1 cellular context compared by ENCODE assay signal in the genomic region with DNA sequence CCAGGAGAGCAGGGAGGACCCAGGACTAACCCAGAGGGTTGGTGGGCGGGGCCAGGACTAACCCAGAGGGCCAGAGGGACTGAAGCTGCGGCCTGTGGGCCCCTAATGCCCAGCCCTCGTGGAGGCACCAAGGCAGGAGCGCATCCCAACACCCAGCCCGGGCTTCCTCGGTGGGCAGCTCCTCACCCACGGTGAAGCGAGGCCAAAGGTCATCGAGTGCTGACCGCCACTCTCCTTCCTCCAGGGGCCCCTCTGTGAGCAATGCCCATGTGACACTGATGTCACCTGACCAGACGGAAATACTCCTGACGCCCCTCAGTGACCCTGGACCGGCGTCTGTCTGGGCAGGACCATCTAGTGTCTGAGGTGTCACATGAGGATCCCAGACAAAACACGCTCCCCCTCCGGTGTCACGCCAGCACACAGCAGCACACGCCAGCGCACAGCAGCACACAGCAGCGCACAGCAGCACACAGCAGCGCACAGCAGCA.
TF ChIP-seq lines count a peak whose summit lies in the region.

No MANE protein-coding gene starts in this region.

TF ChIP-seq in HepG2, 621 proteins besides CTCF, POLR2A, EP300 and RAD21 (continued from another document and continues in another):
- TF ChIP-seq, protein P1, sequence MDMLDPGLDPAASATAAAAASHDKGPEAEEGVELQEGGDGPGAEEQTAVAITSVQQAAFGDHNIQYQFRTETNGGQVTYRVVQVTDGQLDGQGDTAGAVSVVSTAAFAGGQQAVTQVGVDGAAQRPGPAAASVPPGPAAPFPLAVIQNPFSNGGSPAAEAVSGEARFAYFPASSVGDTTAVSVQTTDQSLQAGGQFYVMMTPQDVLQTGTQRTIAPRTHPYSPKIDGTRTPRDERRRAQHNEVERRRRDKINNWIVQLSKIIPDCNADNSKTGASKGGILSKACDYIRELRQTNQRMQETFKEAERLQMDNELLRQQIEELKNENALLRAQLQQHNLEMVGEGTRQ (IDR thresholded peaks at IDR 0.05; ENCODE audit: low read depth, low read length): peak; percentile 92
- TF ChIP-seq, protein P1 (CRISPR knock-in tag; IDR thresholded peaks at IDR 0.05; ENCODE audit: borderline replicate concordance): peak; percentile 92; the same call in 1 of the 2 replicates
- TF ChIP-seq, protein P2, sequence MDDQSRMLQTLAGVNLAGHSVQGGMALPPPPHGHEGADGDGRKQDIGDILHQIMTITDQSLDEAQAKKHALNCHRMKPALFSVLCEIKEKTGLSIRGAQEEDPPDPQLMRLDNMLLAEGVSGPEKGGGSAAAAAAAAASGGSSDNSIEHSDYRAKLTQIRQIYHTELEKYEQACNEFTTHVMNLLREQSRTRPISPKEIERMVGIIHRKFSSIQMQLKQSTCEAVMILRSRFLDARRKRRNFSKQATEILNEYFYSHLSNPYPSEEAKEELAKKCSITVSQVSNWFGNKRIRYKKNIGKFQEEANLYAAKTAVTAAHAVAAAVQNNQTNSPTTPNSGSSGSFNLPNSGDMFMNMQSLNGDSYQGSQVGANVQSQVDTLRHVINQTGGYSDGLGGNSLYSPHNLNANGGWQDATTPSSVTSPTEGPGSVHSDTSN (CRISPR knock-in tag; IDR thresholded peaks at IDR 0.05; ENCODE audit: borderline replicate concordance): no peak
- TF ChIP-seq CBX2 (IDR thresholded peaks at IDR 0.05; ENCODE audit: low read depth, low read length) (no peak), CBX2 (CRISPR knock-in tag; IDR thresholded peaks at IDR 0.05; ENCODE audit: low read depth) (no peak), HNRNPUL1 (IDR thresholded peaks at IDR 0.05; ENCODE audit: low read depth, low read length) (no peak), SOX6 (IDR thresholded peaks at IDR 0.05) (no peak), SOX6 (CRISPR knock-in tag; IDR thresholded peaks at IDR 0.05) (0 out of 2 replicates have a peak, but pooled peaks have one; percentile 12), MTF2 (CRISPR knock-in tag; IDR thresholded peaks at IDR 0.05; ENCODE audit: borderline replicate concordance) (peak; percentile 61; the same call in 1 of the 2 replicates), RARA (CRISPR knock-in tag; IDR thresholded peaks at IDR 0.05) (peak; percentile 71), ZNF33B (CRISPR knock-in tag; IDR thresholded peaks at IDR 0.05) (no peak), ZNF382 (CRISPR knock-in tag; IDR thresholded peaks at IDR 0.05; ENCODE audit: borderline replicate concordance) (no peak), KAT8 (CRISPR knock-in tag; IDR thresholded peaks at IDR 0.05) (peak; percentile 92), KDM6A (CRISPR knock-in tag; IDR thresholded peaks at IDR 0.05; ENCODE audit: low read depth) (no peak), XBP1 (CRISPR knock-in tag; IDR thresholded peaks at IDR 0.05) (no peak), RELA (CRISPR knock-in tag; IDR thresholded peaks at IDR 0.05) (no peak), ZNF468 (CRISPR knock-in tag; IDR thresholded peaks at IDR 0.05) (no peak), ZNF883 (CRISPR knock-in tag; IDR thresholded peaks at IDR 0.05; ENCODE audit: not compliant biosample characterization) (no peak), DNMT1 (CRISPR knock-in tag; IDR thresholded peaks at IDR 0.05) (no peak), ZFX (CRISPR knock-in tag; IDR thresholded peaks at IDR 0.05; ENCODE audit: low read depth) (0 out of 2 replicates have a peak, but pooled peaks have one; percentile 13), ZMAT3 (CRISPR knock-in tag; conservative IDR thresholded peaks at IDR 0.05) (no peak), ZBTB8A (CRISPR knock-in tag; IDR thresholded peaks at IDR 0.05; ENCODE audit: borderline replicate concordance, low read depth) (no peak), ETV6 (CRISPR knock-in tag; conservative IDR thresholded peaks at IDR 0.05) (no peak), POLR2G (IDR thresholded peaks at IDR 0.05; ENCODE audit: low read depth, low read length) (no peak), KAT7 (CRISPR knock-in tag; IDR thresholded peaks at IDR 0.05; ENCODE audit: borderline replicate concordance) (no peak), ZNF567 (CRISPR knock-in tag; IDR thresholded peaks at IDR 0.05; ENCODE audit: borderline replicate concordance) (no peak), ZNF326 (CRISPR knock-in tag; IDR thresholded peaks at IDR 0.05; ENCODE audit: borderline replicate concordance) (no peak), PHF20 (CRISPR knock-in tag; IDR thresholded peaks at IDR 0.05) (peak; percentile 86), YY1 (IDR thresholded peaks at IDR 0.05; ENCODE audit: insufficient read depth, insufficient replicate concordance, low read depth, low read length) (peak; percentile 21), ZNF720 (CRISPR knock-in tag; IDR thresholded peaks at IDR 0.05) (no peak), ZNF7 (CRISPR knock-in tag; IDR thresholded peaks at IDR 0.05) (no peak), GABPB1 (CRISPR knock-in tag; IDR thresholded peaks at IDR 0.05) (peak; percentile 66), MED8 (CRISPR knock-in tag; IDR thresholded peaks at IDR 0.05; ENCODE audit: insufficient replicate concordance) (no peak), TSC22D2 (CRISPR knock-in tag; IDR thresholded peaks at IDR 0.05; ENCODE audit: borderline replicate concordance) (no peak), EHMT2 (IDR thresholded peaks at IDR 0.05; ENCODE audit: borderline replicate concordance, low read depth, low read length) (no peak), SIX4 (CRISPR knock-in tag; IDR thresholded peaks at IDR 0.05) (no peak), ZNF878 (CRISPR knock-in tag; IDR thresholded peaks at IDR 0.05) (no peak), NFYC (CRISPR knock-in tag; IDR thresholded peaks at IDR 0.05) (no peak)
- TF ChIP-seq, protein P3, sequence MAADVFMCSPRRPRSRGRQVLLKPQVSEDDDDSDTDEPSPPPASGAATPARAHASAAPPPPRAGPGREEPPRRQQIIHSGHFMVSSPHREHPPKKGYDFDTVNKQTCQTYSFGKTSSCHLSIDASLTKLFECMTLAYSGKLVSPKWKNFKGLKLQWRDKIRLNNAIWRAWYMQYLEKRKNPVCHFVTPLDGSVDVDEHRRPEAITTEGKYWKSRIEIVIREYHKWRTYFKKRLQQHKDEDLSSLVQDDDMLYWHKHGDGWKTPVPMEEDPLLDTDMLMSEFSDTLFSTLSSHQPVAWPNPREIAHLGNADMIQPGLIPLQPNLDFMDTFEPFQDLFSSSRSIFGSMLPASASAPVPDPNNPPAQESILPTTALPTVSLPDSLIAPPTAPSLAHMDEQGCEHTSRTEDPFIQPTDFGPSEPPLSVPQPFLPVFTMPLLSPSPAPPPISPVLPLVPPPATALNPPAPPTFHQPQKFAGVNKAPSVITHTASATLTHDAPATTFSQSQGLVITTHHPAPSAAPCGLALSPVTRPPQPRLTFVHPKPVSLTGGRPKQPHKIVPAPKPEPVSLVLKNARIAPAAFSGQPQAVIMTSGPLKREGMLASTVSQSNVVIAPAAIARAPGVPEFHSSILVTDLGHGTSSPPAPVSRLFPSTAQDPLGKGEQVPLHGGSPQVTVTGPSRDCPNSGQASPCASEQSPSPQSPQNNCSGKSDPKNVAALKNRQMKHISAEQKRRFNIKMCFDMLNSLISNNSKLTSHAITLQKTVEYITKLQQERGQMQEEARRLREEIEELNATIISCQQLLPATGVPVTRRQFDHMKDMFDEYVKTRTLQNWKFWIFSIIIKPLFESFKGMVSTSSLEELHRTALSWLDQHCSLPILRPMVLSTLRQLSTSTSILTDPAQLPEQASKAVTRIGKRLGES (CRISPR knock-in tag; IDR thresholded peaks at IDR 0.05; ENCODE audit: borderline replicate concordance): no peak
- TF ChIP-seq, protein P4, sequence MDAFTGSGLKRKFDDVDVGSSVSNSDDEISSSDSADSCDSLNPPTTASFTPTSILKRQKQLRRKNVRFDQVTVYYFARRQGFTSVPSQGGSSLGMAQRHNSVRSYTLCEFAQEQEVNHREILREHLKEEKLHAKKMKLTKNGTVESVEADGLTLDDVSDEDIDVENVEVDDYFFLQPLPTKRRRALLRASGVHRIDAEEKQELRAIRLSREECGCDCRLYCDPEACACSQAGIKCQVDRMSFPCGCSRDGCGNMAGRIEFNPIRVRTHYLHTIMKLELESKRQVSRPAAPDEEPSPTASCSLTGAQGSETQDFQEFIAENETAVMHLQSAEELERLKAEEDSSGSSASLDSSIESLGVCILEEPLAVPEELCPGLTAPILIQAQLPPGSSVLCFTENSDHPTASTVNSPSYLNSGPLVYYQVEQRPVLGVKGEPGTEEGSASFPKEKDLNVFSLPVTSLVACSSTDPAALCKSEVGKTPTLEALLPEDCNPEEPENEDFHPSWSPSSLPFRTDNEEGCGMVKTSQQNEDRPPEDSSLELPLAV (CRISPR knock-in tag; conservative IDR thresholded peaks at IDR 0.05; ENCODE audit: low read depth): no peak
- TF ChIP-seq, protein P5, sequence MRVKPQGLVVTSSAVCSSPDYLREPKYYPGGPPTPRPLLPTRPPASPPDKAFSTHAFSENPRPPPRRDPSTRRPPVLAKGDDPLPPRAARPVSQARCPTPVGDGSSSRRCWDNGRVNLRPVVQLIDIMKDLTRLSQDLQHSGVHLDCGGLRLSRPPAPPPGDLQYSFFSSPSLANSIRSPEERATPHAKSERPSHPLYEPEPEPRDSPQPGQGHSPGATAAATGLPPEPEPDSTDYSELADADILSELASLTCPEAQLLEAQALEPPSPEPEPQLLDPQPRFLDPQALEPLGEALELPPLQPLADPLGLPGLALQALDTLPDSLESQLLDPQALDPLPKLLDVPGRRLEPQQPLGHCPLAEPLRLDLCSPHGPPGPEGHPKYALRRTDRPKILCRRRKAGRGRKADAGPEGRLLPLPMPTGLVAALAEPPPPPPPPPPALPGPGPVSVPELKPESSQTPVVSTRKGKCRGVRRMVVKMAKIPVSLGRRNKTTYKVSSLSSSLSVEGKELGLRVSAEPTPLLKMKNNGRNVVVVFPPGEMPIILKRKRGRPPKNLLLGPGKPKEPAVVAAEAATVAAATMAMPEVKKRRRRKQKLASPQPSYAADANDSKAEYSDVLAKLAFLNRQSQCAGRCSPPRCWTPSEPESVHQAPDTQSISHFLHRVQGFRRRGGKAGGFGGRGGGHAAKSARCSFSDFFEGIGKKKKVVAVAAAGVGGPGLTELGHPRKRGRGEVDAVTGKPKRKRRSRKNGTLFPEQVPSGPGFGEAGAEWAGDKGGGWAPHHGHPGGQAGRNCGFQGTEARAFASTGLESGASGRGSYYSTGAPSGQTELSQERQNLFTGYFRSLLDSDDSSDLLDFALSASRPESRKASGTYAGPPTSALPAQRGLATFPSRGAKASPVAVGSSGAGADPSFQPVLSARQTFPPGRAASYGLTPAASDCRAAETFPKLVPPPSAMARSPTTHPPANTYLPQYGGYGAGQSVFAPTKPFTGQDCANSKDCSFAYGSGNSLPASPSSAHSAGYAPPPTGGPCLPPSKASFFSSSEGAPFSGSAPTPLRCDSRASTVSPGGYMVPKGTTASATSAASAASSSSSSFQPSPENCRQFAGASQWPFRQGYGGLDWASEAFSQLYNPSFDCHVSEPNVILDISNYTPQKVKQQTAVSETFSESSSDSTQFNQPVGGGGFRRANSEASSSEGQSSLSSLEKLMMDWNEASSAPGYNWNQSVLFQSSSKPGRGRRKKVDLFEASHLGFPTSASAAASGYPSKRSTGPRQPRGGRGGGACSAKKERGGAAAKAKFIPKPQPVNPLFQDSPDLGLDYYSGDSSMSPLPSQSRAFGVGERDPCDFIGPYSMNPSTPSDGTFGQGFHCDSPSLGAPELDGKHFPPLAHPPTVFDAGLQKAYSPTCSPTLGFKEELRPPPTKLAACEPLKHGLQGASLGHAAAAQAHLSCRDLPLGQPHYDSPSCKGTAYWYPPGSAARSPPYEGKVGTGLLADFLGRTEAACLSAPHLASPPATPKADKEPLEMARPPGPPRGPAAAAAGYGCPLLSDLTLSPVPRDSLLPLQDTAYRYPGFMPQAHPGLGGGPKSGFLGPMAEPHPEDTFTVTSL (CRISPR knock-in tag; IDR thresholded peaks at IDR 0.05; ENCODE audit: borderline replicate concordance): no peak
- TF ChIP-seq, protein P6, sequence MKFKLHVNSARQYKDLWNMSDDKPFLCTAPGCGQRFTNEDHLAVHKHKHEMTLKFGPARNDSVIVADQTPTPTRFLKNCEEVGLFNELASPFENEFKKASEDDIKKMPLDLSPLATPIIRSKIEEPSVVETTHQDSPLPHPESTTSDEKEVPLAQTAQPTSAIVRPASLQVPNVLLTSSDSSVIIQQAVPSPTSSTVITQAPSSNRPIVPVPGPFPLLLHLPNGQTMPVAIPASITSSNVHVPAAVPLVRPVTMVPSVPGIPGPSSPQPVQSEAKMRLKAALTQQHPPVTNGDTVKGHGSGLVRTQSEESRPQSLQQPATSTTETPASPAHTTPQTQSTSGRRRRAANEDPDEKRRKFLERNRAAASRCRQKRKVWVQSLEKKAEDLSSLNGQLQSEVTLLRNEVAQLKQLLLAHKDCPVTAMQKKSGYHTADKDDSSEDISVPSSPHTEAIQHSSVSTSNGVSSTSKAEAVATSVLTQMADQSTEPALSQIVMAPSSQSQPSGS (CRISPR knock-in tag; IDR thresholded peaks at IDR 0.05): no peak
- TF ChIP-seq, protein P7, sequence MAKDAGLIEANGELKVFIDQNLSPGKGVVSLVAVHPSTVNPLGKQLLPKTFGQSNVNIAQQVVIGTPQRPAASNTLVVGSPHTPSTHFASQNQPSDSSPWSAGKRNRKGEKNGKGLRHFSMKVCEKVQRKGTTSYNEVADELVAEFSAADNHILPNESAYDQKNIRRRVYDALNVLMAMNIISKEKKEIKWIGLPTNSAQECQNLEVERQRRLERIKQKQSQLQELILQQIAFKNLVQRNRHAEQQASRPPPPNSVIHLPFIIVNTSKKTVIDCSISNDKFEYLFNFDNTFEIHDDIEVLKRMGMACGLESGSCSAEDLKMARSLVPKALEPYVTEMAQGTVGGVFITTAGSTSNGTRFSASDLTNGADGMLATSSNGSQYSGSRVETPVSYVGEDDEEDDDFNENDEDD (CRISPR knock-in tag; IDR thresholded peaks at IDR 0.05; ENCODE audit: borderline replicate concordance): no peak
- TF ChIP-seq, protein P8, sequence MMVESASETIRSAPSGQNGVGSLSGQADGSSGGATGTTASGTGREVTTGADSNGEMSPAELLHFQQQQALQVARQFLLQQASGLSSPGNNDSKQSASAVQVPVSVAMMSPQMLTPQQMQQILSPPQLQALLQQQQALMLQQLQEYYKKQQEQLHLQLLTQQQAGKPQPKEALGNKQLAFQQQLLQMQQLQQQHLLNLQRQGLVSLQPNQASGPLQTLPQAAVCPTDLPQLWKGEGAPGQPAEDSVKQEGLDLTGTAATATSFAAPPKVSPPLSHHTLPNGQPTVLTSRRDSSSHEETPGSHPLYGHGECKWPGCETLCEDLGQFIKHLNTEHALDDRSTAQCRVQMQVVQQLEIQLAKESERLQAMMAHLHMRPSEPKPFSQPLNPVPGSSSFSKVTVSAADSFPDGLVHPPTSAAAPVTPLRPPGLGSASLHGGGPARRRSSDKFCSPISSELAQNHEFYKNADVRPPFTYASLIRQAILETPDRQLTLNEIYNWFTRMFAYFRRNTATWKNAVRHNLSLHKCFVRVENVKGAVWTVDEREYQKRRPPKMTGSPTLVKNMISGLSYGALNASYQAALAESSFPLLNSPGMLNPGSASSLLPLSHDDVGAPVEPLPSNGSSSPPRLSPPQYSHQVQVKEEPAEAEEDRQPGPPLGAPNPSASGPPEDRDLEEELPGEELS (CRISPR knock-in tag; IDR thresholded peaks at IDR 0.05): no peak
